8 cellular contexts compared by ENCODE assay signal in the genomic region with DNA sequence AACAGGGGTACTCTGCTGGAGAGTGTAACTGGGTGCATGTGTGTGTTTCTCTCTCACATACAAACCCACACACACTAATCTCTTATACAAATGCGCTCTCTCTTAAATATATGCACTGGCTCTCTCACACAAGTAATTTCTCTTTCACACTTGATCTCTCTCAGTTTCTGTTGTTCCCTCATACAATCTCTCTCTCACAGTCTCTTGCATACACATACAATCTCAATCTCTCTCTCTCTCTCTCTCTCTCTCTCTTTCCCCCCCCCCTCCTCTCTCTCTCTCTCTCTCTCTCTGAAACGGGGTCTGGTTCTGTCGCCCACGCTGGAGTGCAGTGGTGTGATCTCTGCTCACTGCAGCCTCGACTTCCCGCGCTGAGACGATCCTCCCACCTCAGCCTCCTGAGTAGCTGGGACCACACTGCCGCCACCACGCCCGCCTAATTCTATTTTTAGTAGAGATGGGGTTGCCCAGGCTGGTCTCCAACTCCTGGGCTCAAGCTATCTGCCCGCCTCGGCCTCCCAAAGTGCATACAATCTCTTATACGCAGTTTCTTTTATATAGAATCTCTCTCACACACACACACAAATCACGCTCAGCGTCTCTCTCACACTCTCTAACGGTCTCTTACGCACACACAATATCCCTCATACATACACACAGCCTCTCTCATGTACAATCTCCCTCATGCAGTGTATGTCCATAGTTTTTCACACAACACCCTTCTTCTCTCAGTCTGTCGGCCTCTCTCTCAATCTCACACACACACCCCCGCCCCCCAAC. TPM values are rescaled to one million over a fixed set of nuclear protein-coding genes. Genes with fewer than 3 reads are reported as not detected.
DNase-seq lines count a peak whose midpoint lies in the region; ATAC-seq lines count a peak whose summit lies in the region.

No MANE protein-coding gene starts in this region.

- peak overlapping the region; percentile 97 for H2AFZ ChIP-seq in neuron (ENCODE audit: low read depth, low read length)

- no peaks in the 10 kb centered on the region for H3K27me3 ChIP-seq in BLaER1
- H3K27me3 ChIP-seq in MG63: no peaks in the 10 kb centered on the region
- H3K27me3 ChIP-seq in ectodermal cell (ENCODE audit: control insufficient read depth, insufficient read depth, low read length, poor library complexity, severe bottlenecking): peaks cover 35% of the 10 kb centered on the region
- peaks cover 41% of the 10 kb centered on the region for H3K27me3 ChIP-seq in neuron (ENCODE audit: insufficient read depth, low read length)

- no peaks in the 10 kb centered on the region; the same call in 1 of the 2 replicates for H3K36me3 ChIP-seq in BLaER1
- no peaks in the 10 kb centered on the region for H3K36me3 ChIP-seq in MG63
- H3K36me3 ChIP-seq in ectodermal cell (ENCODE audit: control insufficient read depth, insufficient read depth, low read length): no peaks in the 10 kb centered on the region
- no peaks in the 10 kb centered on the region for H3K36me3 ChIP-seq in neuron (ENCODE audit: insufficient read depth, low read length)

- no peak overlapping the region; the same call in 1 of the 2 replicates for H3K4me3 ChIP-seq in BLaER1
- H3K4me3 ChIP-seq in MG63: peak overlapping the region; percentile 70
- peak overlapping the region; percentile 60 for H3K4me3 ChIP-seq in ectodermal cell (ENCODE audit: insufficient read depth, low read depth, low read length)
- H3K4me3 ChIP-seq in neuron (ENCODE audit: low read length): peak overlapping the region; percentile 25

- no peak for ATAC-seq in GM19397 (IDR thresholded peaks at IDR 0.05; ENCODE audit: unreplicated experiment)

- peaks cover 12% of the 10 kb centered on the region for H4K20me1 ChIP-seq in BLaER1

- no peak overlapping the region for H3K9ac ChIP-seq in BLaER1

- peak overlapping the region; percentile 44; the same call in 1 of the 2 replicates for H3K4me2 ChIP-seq in BLaER1

- H3K9me3 ChIP-seq in BLaER1 (no peaks in the 10 kb centered on the region), MG63 (no peaks in the 10 kb centered on the region), ectodermal cell (ENCODE audit: control insufficient read depth, low read length) (no peaks in the 10 kb centered on the region), neuron (ENCODE audit: low read length) (no peaks in the 10 kb centered on the region)

- H3K27ac ChIP-seq in BLaER1: no peak overlapping the region
- H3K27ac ChIP-seq in ectodermal cell (ENCODE audit: insufficient read depth, low read depth, low read length, poor library complexity, severe bottlenecking): no peak overlapping the region

- no peak for DNase-seq in MG63
- no peak for DNase-seq in NCI-H526 treated with DMSO at 0.1 percent for 48 hours (lab: John Stamatoyannopoulos, UW)
- no peak for DNase-seq in GOT3 (lab: John Stamatoyannopoulos, UW)
- no peak for DNase-seq in SIG-M5 treated with dmso at 0.1 percent for 504 hours (lab: John Stamatoyannopoulos, UW; ENCODE audit: unreplicated experiment)

- 77 to 81% methylated on average over 19 to 20 of the region's 20 CpGs for WGBS in ectodermal cell, 2 experiments

- H3K4me1 ChIP-seq in BLaER1 (peaks cover 76% of the 10 kb centered on the region), ectodermal cell (ENCODE audit: control insufficient read depth, insufficient read depth, low read length) (no peaks in the 10 kb centered on the region), neuron (ENCODE audit: insufficient read depth, low read length) (peaks cover 4% of the 10 kb centered on the region)

RNA-seq across cellular contexts. Expression of a gene that starts 0.5 kb away (rescaled TPM):
- 1.2 and 3.7 TPM in 2 replicates for total RNA-seq in MG63 (2014; rRNA removed; shearing (Covaris generic); ENCODE audit: low replicate concordance)
- 0.07 TPM for polyA plus RNA-seq in ectodermal cell (2013, experiment 1 of 4)
- polyA plus RNA-seq in ectodermal cell (2013, experiment 2 of 4): 0.04 TPM
- polyA plus RNA-seq in ectodermal cell (2013, experiment 3 of 4): 0.11 TPM
- polyA plus RNA-seq in ectodermal cell (2013, experiment 4 of 4): 0.08 TPM
